ENCODE assay signal across 1 cellular context in genomic region chr16:57115504-57116182, GRCh38.
TF ChIP-seq lines count a peak whose summit lies in the region.

No MANE protein-coding gene starts in this region.

TF ChIP-seq in K562, 482 proteins besides CTCF, POLR2A, EP300 and RAD21 (continued from another document):
- no peak for TF ChIP-seq MECOM (CRISPR knock-in tag; IDR thresholded peaks at IDR 0.05)
- no peak for TF ChIP-seq PML (IDR thresholded peaks at IDR 0.05; ENCODE audit: low read length)
- no peak for TF ChIP-seq TAF7 (tag; IDR thresholded peaks at IDR 0.05)
- peak; percentile 71 for TF ChIP-seq USF1 (CRISPR knock-in tag; IDR thresholded peaks at IDR 0.05)
- peak; percentile 55; the same call in 1 of the 2 replicates for TF ChIP-seq SPI1 (IDR thresholded peaks at IDR 0.05; ENCODE audit: borderline replicate concordance, low read depth, low read length)
- TF ChIP-seq SRF (CRISPR knock-in tag; IDR thresholded peaks at IDR 0.05), result no peak
- TF ChIP-seq SMARCC2 (IDR thresholded peaks at IDR 0.05; ENCODE audit: low read depth), result no peak
- TF ChIP-seq ZNF609 (CRISPR knock-in tag; IDR thresholded peaks at IDR 0.05; ENCODE audit: borderline replicate concordance), result no peak
- no peak for TF ChIP-seq HSF4 (CRISPR knock-in tag; IDR thresholded peaks at IDR 0.05; ENCODE audit: borderline replicate concordance)
- TF ChIP-seq MEF2D (tag; conservative IDR thresholded peaks at IDR 0.05; ENCODE audit: low read depth), result no peak
- peak; percentile 68 for TF ChIP-seq ZFP36 (IDR thresholded peaks at IDR 0.05; ENCODE audit: low read depth, low read length, partially characterized antibody)
- TF ChIP-seq SUPT5H (IDR thresholded peaks at IDR 0.05), result no peak
- TF ChIP-seq SMAD3 (CRISPR knock-in tag; conservative IDR thresholded peaks at IDR 0.05), result no peak
- TF ChIP-seq RBM22 (IDR thresholded peaks at IDR 0.05; ENCODE audit: low read depth, low read length, poor library complexity, severe bottlenecking), result no peak
- no peak for TF ChIP-seq ESRRB (CRISPR knock-in tag; IDR thresholded peaks at IDR 0.05; ENCODE audit: borderline replicate concordance)
- TF ChIP-seq HIVEP1 (CRISPR knock-in tag; IDR thresholded peaks at IDR 0.05), result no peak
- no peak for TF ChIP-seq ETS1 (conservative IDR thresholded peaks at IDR 0.05; ENCODE audit: control insufficient read depth, low read depth, low read length)
- TF ChIP-seq PTTG1 (tag; IDR thresholded peaks at IDR 0.05; ENCODE audit: low read depth), result no peak
- peak; percentile 57 for TF ChIP-seq BHLHE40 (IDR thresholded peaks at IDR 0.05; ENCODE audit: low read length)
- TF ChIP-seq MED1 (CRISPR knock-in tag; IDR thresholded peaks at IDR 0.05; ENCODE audit: borderline replicate concordance), result no peak
- TF ChIP-seq CBFA2T3 (IDR thresholded peaks at IDR 0.05), result no peak
- TF ChIP-seq USF2 (CRISPR knock-in tag; IDR thresholded peaks at IDR 0.05), result peak; percentile 60
- no peak for TF ChIP-seq NFYB (IDR thresholded peaks at IDR 0.05; ENCODE audit: extremely low read depth, insufficient read length)
- no peak for TF ChIP-seq NEUROD1 (IDR thresholded peaks at IDR 0.05; ENCODE audit: borderline replicate concordance, low read depth, low read length, partially characterized antibody)
- TF ChIP-seq ZNF174 (CRISPR knock-in tag; IDR thresholded peaks at IDR 0.05), result no peak
- peak; percentile 37; the same call in 1 of the 2 replicates for TF ChIP-seq RAD51 (IDR thresholded peaks at IDR 0.05; ENCODE audit: borderline replicate concordance, low read depth)
